In genomic region chr1:36981771-36982622, GRCh38 we compare ENCODE assay signal across 26 cellular contexts. TPM values are rescaled to one million over a fixed set of nuclear protein-coding genes. Genes with fewer than 3 reads are reported as not detected.
DNase-seq lines count a peak whose midpoint lies in the region; ATAC-seq, FAIRE-seq and TF ChIP-seq lines count a peak whose summit lies in the region.
"Had no signal": no experiment of that assay in that cellular context is flagged by ENCODE, and none has a peak within 500 bp of the region (broad histone marks: within the 10 kb centered on the region; RNA-seq: fewer than 3 reads in every experiment).

No MANE protein-coding gene starts in this region.

- H3K27ac Mint-ChIP-seq in endodermal cell: no peak overlapping the region
- H3K27ac Mint-ChIP-seq: activated B cell treated with CpG ODN at 0.5 μM for 24 hours; activated naive CD4-positive, alpha-beta T cell treated with anti-CD3 and anti-CD28 coated beads, Interleukin-2, amount 10 ng/mL, durations not matched to agents 7 days and 5 days; immature natural killer cell had no signal

- no peak for TF ChIP-seq RAD21 in HepG2 (CRISPR knock-in tag; IDR thresholded peaks at IDR 0.05)

- DNase-seq in HepG2 (ENCODE audit: low spot score) (no peak), right lobe of liver (no peak), NCI-H2227 treated with DMSO at 0.1 percent for 48 hours (lab: John Stamatoyannopoulos, UW) (peak; percentile 13), endodermal cell (no peak), urothelium cell line (ENCODE audit: low spot score) (no peak), T-helper 1 cell (no peak), OCI-LY7 (ENCODE audit: low spot score) (no peak)
- DNase-seq: activated B cell treated with CpG ODN at 0.5 μM for 24 hours; activated naive CD4-positive, alpha-beta T cell treated with anti-CD3 and anti-CD28 coated beads, Interleukin-2, amount 10 ng/mL, durations not matched to agents 7 days and 5 days; esophagus squamous epithelium; GM23248; hippocampal formation; immature natural killer cell; NCI-H187 treated with DMSO at 0.1 percent for 48 hours; stimulated activated CD4-positive, alpha-beta T cell treated with anti-CD3 and anti-CD28 coated beads, Interleukin-2, amount 100 ng/mL, for 24 hours; uterus had no signal

- TF ChIP-seq POLR2A in HepG2 (IDR thresholded peaks at IDR 0.05; ENCODE audit: insufficient read depth in 1 of 2, low read depth in 2 of 2, low read length in 2 of 2): no peak
- no peak for TF ChIP-seq POLR2A in right lobe of liver (IDR thresholded peaks at IDR 0.05)

- no peaks in the 10 kb centered on the region for H3K4me1 Mint-ChIP-seq in endodermal cell
- H3K4me1 Mint-ChIP-seq: activated B cell treated with CpG ODN at 0.5 μM for 24 hours; activated naive CD4-positive, alpha-beta T cell treated with anti-CD3 and anti-CD28 coated beads, Interleukin-2, amount 10 ng/mL, durations not matched to agents 7 days and 5 days; immature natural killer cell had no signal

- WGBS in HepG2 (ENCODE audit: low lambda C conversion rate): 2% methylated on average over 12 of the region's 18 CpGs
- 38% methylated on average over 7 of the region's 18 CpGs for WGBS in right lobe of liver (ENCODE audit: insufficient coverage, low coverage, low lambda C conversion rate, missing lambda C conversion rate)
- WGBS in endodermal cell (ENCODE audit: insufficient coverage in 1 of 2, insufficient read length in 1 of 2), 2 experiments: 83 to 91% methylated on average over 15 to 18 of the region's 18 CpGs

- H3K4me3 ChIP-seq in HepG2 (replicated peaks in 1 of 3; ENCODE audit: insufficient read depth in 1 of 3, low read depth in 2 of 3, low read length in 3 of 3) (no peak overlapping the region), right lobe of liver (no peak overlapping the region), endodermal cell (ENCODE audit: low read length) (no peak overlapping the region), OCI-LY7 (ENCODE audit: low read depth, low read length, poor library complexity, severe bottlenecking) (no peak overlapping the region)
- H3K4me3 ChIP-seq: coronary artery, esophagus squamous epithelium, GM23248, left lung, smooth muscle cell, uterus had no signal

- no TSS peak for BruUV-seq in HepG2 (replicated peaks; lab: Mats Ljungman, UMichigan)
- BruUV-seq in OCI-LY7 (replicated peaks; lab: Mats Ljungman, UMichigan): no TSS peak

- H3K27me3 ChIP-seq in HepG2 (ENCODE audit: control insufficient read depth in 1 of 2, insufficient read depth in 2 of 2, low read length in 2 of 2): peaks cover 2 to 4% of the 10 kb centered on the region in 2 experiments; a peak in 2 of 5 replicates
- H3K27me3 ChIP-seq in right lobe of liver: peaks cover 0 to 3% of the 10 kb centered on the region in 2 donors
- no peaks in the 10 kb centered on the region for H3K27me3 ChIP-seq in endodermal cell (ENCODE audit: control insufficient read depth, insufficient read depth, low read length, poor library complexity, severe bottlenecking)
- H3K27me3 ChIP-seq: uterus had no signal

- FAIRE-seq in HepG2 (lab: Jason Lieb, UNC) (no peak), urothelium cell line (lab: Jason Lieb, UNC) (no peak)
- FAIRE-seq: bronchial epithelial cell, frontal cortex, G401.6, HTR-8/SVneo had no signal

- in situ Hi-C loops in HepG2 (cut with HindIII; ENCODE audit: extremely low pct_ligation_motif_present, low pct_unique_long_range_greater_than_20kb): no loop called here

- H3K4me3 Mint-ChIP-seq in endodermal cell: no peak overlapping the region
- H3K4me3 Mint-ChIP-seq: activated B cell treated with CpG ODN at 0.5 μM for 24 hours; activated naive CD4-positive, alpha-beta T cell treated with anti-CD3 and anti-CD28 coated beads, Interleukin-2, amount 10 ng/mL, durations not matched to agents 7 days and 5 days; immature natural killer cell had no signal

- no peak overlapping the region for H3K9ac ChIP-seq in HepG2 (ENCODE audit: insufficient read depth, low read depth, low read length)
- H3K9ac ChIP-seq in endodermal cell (ENCODE audit: extremely low read depth, low read length, poor library complexity, severe bottlenecking): no peak overlapping the region
- H3K9ac ChIP-seq: GM23248 had no signal

- no peak for TF ChIP-seq CTCF in HepG2 (CRISPR knock-in tag; IDR thresholded peaks at IDR 0.05)
- no peak for TF ChIP-seq CTCF in right lobe of liver (IDR thresholded peaks at IDR 0.05)
- TF ChIP-seq CTCF in endodermal cell (conservative IDR thresholded peaks at IDR 0.05): peak; percentile 49
- TF ChIP-seq CTCF in OCI-LY7 (conservative IDR thresholded peaks at IDR 0.05; ENCODE audit: low read length): no peak

- H3K36me3 ChIP-seq in HepG2 (replicated peaks in 1 of 2; ENCODE audit: control insufficient read depth in 1 of 2, insufficient read depth in 2 of 2, low read length in 2 of 2) (no peaks in the 10 kb centered on the region), right lobe of liver (no peaks in the 10 kb centered on the region), endodermal cell (ENCODE audit: control insufficient read depth, insufficient read depth, low read length) (no peaks in the 10 kb centered on the region), OCI-LY7 (ENCODE audit: insufficient read depth, low read length) (peaks cover 14% of the 10 kb centered on the region)
- H3K36me3 ChIP-seq: esophagus squamous epithelium, left lung, uterus had no signal

- POLR2A ChIA-PET in HepG2 (lab: Yijun Ruan, JAX): no interaction called here
- POLR2A ChIA-PET in OCI-LY7 (lab: Charles Lee): interaction anchor here (0.6 kb wide), 1 partner anchor 121 kb away, joined by 5 read pairs; no protein-coding TSS in a partner anchor

- CTCF ChIA-PET in HepG2 (lab: Yijun Ruan, JAX; ENCODE audit: low intra/inter-chr PET ratio, low total read pairs) (no interaction called here), OCI-LY7 (lab: Charles Lee; ENCODE audit: unreplicated experiment) (interaction anchor here (1.0 kb wide), 1 partner anchor 13 kb away, joined by 3 read pairs; no protein-coding TSS in a partner anchor)

- H3K36me3 Mint-ChIP-seq in endodermal cell (ENCODE audit: low read depth): peaks cover 2% of the 10 kb centered on the region
- H3K36me3 Mint-ChIP-seq: activated naive CD4-positive, alpha-beta T cell treated with anti-CD3 and anti-CD28 coated beads, Interleukin-2, amount 10 ng/mL, durations not matched to agents 7 days and 5 days; immature natural killer cell had no signal

- H3K9me3 Mint-ChIP-seq in endodermal cell: peaks cover 8% of the 10 kb centered on the region
- H3K9me3 Mint-ChIP-seq: activated B cell treated with CpG ODN at 0.5 μM for 24 hours; activated naive CD4-positive, alpha-beta T cell treated with anti-CD3 and anti-CD28 coated beads, Interleukin-2, amount 10 ng/mL, durations not matched to agents 7 days and 5 days had no signal

- H3K4me2 ChIP-seq in HepG2 (ENCODE audit: low read depth, low read length): no peak overlapping the region
- H3K4me2 ChIP-seq in OCI-LY7 (ENCODE audit: low read length): no peak overlapping the region
- H3K4me2 ChIP-seq: smooth muscle cell had no signal

- peaks cover 16% of the 10 kb centered on the region for H3K27me3 Mint-ChIP-seq in endodermal cell (ENCODE audit: insufficient read depth)

- no peak overlapping the region for H2AFZ ChIP-seq in HepG2 (ENCODE audit: low read length)
- no peak overlapping the region for H2AFZ ChIP-seq in OCI-LY7 (ENCODE audit: low read length)
- H2AFZ ChIP-seq: GM23248 had no signal

- H3K79me2 ChIP-seq in HepG2 (ENCODE audit: insufficient read depth, low read length) (no peaks in the 10 kb centered on the region), OCI-LY7 (ENCODE audit: insufficient read depth, low read depth, low read length) (no peaks in the 10 kb centered on the region)

- H3K9me2 ChIP-seq in OCI-LY7 (ENCODE audit: insufficient read depth, low read length): no peaks in the 10 kb centered on the region

- no peak overlapping the region for H3K27ac ChIP-seq in HepG2 (ENCODE audit: extremely low read length, insufficient read depth, low read length)
- H3K27ac ChIP-seq in right lobe of liver: no peak overlapping the region
- H3K27ac ChIP-seq in endodermal cell (ENCODE audit: low read depth, low read length): no peak overlapping the region
- H3K27ac ChIP-seq in OCI-LY7 (ENCODE audit: low read depth, low read length, poor library complexity, severe bottlenecking): no peak overlapping the region
- H3K27ac ChIP-seq: coronary artery, esophagus squamous epithelium, GM23248, left lung, uterus had no signal

- intact Hi-C loops in HepG2 (cut with micrococcal nuclease; ENCODE audit: unreplicated experiment) (no loop called here), right lobe of liver (cut with DNase I) (no loop called here), OCI-LY7 (cut with micrococcal nuclease; ENCODE audit: unreplicated experiment) (no loop called here)

- no peaks in the 10 kb centered on the region for H3K9me3 ChIP-seq in HepG2 (ENCODE audit: low read length)
- H3K9me3 ChIP-seq in right lobe of liver: no peaks in the 10 kb centered on the region
- H3K9me3 ChIP-seq in endodermal cell (ENCODE audit: control insufficient read depth, low read length): peaks cover 5% of the 10 kb centered on the region
- peaks cover 10% of the 10 kb centered on the region; the same call in 1 of the 2 replicates for H3K9me3 ChIP-seq in OCI-LY7 (ENCODE audit: low read length)
- H3K9me3 ChIP-seq: esophagus squamous epithelium, uterus had no signal

- H3K4me1 ChIP-seq in HepG2 (ENCODE audit: insufficient read depth, low read length) (no peaks in the 10 kb centered on the region), right lobe of liver (no peaks in the 10 kb centered on the region), endodermal cell (ENCODE audit: control insufficient read depth, insufficient read depth, low read length) (no peaks in the 10 kb centered on the region), OCI-LY7 (ENCODE audit: insufficient read depth, low read length, poor library complexity, severe bottlenecking) (peaks cover 8% of the 10 kb centered on the region)
- H3K4me1 ChIP-seq: esophagus squamous epithelium, left lung, uterus had no signal

- no peaks in the 10 kb centered on the region for H4K20me1 ChIP-seq in HepG2 (ENCODE audit: insufficient read depth, low read length)
- H4K20me1 ChIP-seq in OCI-LY7 (ENCODE audit: insufficient read depth, low read length): no peaks in the 10 kb centered on the region

- ATAC-seq in HepG2: peak; percentile 52
- no peak for ATAC-seq in right lobe of liver
- ATAC-seq: left lung had no signal

- TF ChIP-seq EP300 in HepG2 (IDR thresholded peaks at IDR 0.05; ENCODE audit: low read depth in 2 of 2, low read length in 2 of 2) (no peak), HepG2 (CRISPR knock-in tag; IDR thresholded peaks at IDR 0.05; ENCODE audit: borderline replicate concordance) (no peak)

RNA-seq across cellular contexts. Expression of gene GRIK3, which starts 52.3 kb away (rescaled TPM):
- not detected in 2 replicates for total RNA-seq in HepG2 (2016; rRNA removed; fragmentation: Illumina TruSeq; extraction: Trizol)
- not detected in 2 replicates for total RNA-seq in HepG2 (2016; cell fraction: cytosol; rRNA removed; fragmentation: Illumina TruSeq; extraction: Trizol; ENCODE audit: low read depth)
- not detected in 2 replicates for total RNA-seq in HepG2 (2016; cell fraction: insoluble cytoplasmic fraction; rRNA removed; fragmentation: Illumina TruSeq; extraction: Trizol)
- total RNA-seq in HepG2 (2016; cell fraction: membrane; rRNA removed; fragmentation: Illumina TruSeq; extraction: Trizol): not detected in 2 replicates
- not detected in 2 replicates for total RNA-seq in HepG2 (2016; cell fraction: nucleus; rRNA removed; fragmentation: Illumina TruSeq; extraction: Trizol)
- not detected in 2 replicates for polyA plus RNA-seq in HepG2 (2011; rRNA removed)
- not detected in 2 replicates for polyA plus RNA-seq in HepG2 (2011; cell fraction: cytosol; rRNA removed)
- polyA plus RNA-seq in HepG2 (2011; cell fraction: nucleus; rRNA removed): not detected in 2 replicates
- polyA plus RNA-seq in HepG2 (2012): not detected in 2 replicates
- not detected in 2 replicates for polyA plus RNA-seq in HepG2 (2016; cell fraction: cytosol; fragmentation: Illumina TruSeq; extraction: Trizol; ENCODE audit: low read depth)
- polyA plus RNA-seq in HepG2 (2016; cell fraction: insoluble cytoplasmic fraction; fragmentation: Illumina TruSeq; extraction: Trizol; ENCODE audit: low read depth): not detected in 2 replicates
- polyA plus RNA-seq in HepG2 (2016; cell fraction: membrane; fragmentation: Illumina TruSeq; extraction: Trizol; ENCODE audit: low read depth): not detected in 2 replicates
- not detected in 2 replicates for polyA plus RNA-seq in HepG2 (2016; cell fraction: nucleus; fragmentation: Illumina TruSeq; extraction: Trizol; ENCODE audit: insufficient read depth, low read depth)
- not detected in 2 replicates for polyA minus RNA-seq in HepG2 (2011; rRNA and poly(A)+ RNA removed; ENCODE audit: low replicate concordance)
- not detected in 2 replicates for polyA minus RNA-seq in HepG2 (2011; cell fraction: cytosol; rRNA and poly(A)+ RNA removed)
- not detected in 2 replicates for polyA minus RNA-seq in HepG2 (2011; cell fraction: nucleus; rRNA and poly(A)+ RNA removed)
- total RNA-seq in right lobe of liver: under 1 TPM in 1 of 6 experiments, not detected in 5; 0.07 TPM
- total RNA-seq in endodermal cell: 10 to 100 TPM; 13.4 to 32.4 TPM
- 6.4 TPM for polyA plus RNA-seq in endodermal cell (2013, experiment 1 of 2)
- polyA plus RNA-seq in endodermal cell (2013, experiment 2 of 2): 6.6 TPM
- total RNA-seq in OCI-LY7 (2014; rRNA removed; shearing (Covaris generic)): 13.1 and 16.3 TPM in 2 replicates
- total RNA-seq in OCI-LY7 (2022): 48.6 and 55.0 TPM in 2 replicates
- total RNA-seq: GM23248, NCI-H460, pulmonary artery endothelial cell had no signal
- polyA plus RNA-seq: AG04450, GM23248, immature natural killer cell, smooth muscle cell had no signal

Comparison
In these comparisons a context has a peak if more than half of its experiments do, and no peak if none do; other contexts are left out.
1. RNA of gene GRIK3, which starts 52.3 kb away (total RNA-seq): 13.1 to 55.0 TPM in OCI-LY7 and 13.4 to 32.4 TPM in endodermal cell; 0.07 TPM in right lobe of liver and not detected in HepG2; every median in the first group is over 10 times any median in the second.